Comparison of ENCODE assay signal across 8 cellular contexts in the genomic region with DNA sequence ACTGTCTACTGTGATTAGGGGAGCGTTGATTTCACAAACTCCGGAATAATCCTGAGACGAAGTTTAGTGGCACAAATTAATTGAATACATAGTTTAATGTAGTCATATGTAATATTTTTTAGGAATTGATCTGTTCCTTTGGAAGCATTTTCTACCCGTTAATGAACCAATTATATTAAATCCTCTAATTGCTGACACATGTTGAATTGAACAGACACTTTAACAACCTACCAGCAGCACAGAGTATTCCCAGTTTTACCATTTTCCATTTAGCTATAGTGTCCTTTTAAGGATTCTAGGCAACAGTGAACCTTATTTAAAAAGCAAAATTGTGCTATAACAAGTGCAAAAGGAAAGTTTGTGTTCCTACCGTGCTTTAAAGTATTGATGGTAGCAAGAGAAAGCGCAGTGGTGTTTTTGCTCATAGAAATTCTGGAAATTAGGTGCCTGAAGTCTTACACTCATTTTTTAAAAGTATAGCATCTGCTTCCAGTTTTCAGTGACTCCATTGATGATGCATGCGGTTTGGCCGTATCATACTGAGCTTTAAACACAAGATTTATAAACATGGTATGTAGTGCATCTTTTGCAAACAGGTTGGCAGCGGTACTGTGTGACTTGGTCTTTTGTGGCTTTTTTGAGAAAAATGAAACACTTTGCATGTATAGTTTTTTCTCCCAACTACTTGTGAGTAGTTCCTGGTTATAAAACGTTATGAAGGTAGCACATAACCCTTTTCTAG. TPM values are rescaled to one million over a fixed set of nuclear protein-coding genes. Genes with fewer than 3 reads are reported as not detected.
DNase-seq lines count a peak whose midpoint lies in the region; ATAC-seq and TF ChIP-seq lines count a peak whose summit lies in the region.

No MANE protein-coding gene starts in this region.

- intact Hi-C loops in A673 (cut with micrococcal nuclease; ENCODE audit: unreplicated experiment): no loop called here

- peak overlapping the region; percentile 82 for H3K9ac ChIP-seq in HUES48 (ENCODE audit: low read depth, low read length)

- CTCF ChIA-PET in A673 (lab: Charles Lee): interaction anchor here (0.6 kb wide), 1 partner anchor 220 kb away, joined by 4 read pairs; no protein-coding TSS in a partner anchor

- H3K4me3 ChIP-seq in A673 (ENCODE audit: low read depth, low read length, poor library complexity, severe bottlenecking): peak overlapping the region; percentile 81
- H3K4me3 ChIP-seq in HUES48 (ENCODE audit: low read depth, low read length): peak overlapping the region; percentile 73
- H3K4me3 ChIP-seq in brain microvascular endothelial cell (ENCODE audit: low read depth, low read length): peak overlapping the region; percentile 99

- peaks cover 21% of the 10 kb centered on the region for H3K4me1 Mint-ChIP-seq in mesothelial cell of epicardium

- H3K9me3 Mint-ChIP-seq in mesothelial cell of epicardium: peaks cover 7% of the 10 kb centered on the region

- H3K4me3 Mint-ChIP-seq in mesothelial cell of epicardium: peak overlapping the region; percentile 90

- in situ Hi-C loops in brain microvascular endothelial cell (cut with HindIII; ENCODE audit: low pct_ligation_motif_present, low sequenced_read_pairs): no loop called here

- TF ChIP-seq CTCF in A673 (conservative IDR thresholded peaks at IDR 0.05; ENCODE audit: low read depth, low read length) (no peak), brain microvascular endothelial cell (IDR thresholded peaks at IDR 0.05; ENCODE audit: low read depth, low read length, missing control alignments) (no peak), mesothelial cell of epicardium (IDR thresholded peaks at IDR 0.05; ENCODE audit: unreplicated experiment) (no peak)

- ATAC-seq in activated CD4-positive, CD25-positive, alpha-beta regulatory T cell treated with anti-CD3 and anti-CD28 coated beads, Interleukin-2, amount 50 U/mL, for 24 hours: no peak
- ATAC-seq in HG02759 (IDR thresholded peaks at IDR 0.05; ENCODE audit: unreplicated experiment): no peak

- peak overlapping the region; percentile 100 for H3K27ac Mint-ChIP-seq in mesothelial cell of epicardium

- peaks cover 5% of the 10 kb centered on the region for H3K36me3 Mint-ChIP-seq in mesothelial cell of epicardium

- no TSS peak for BruUV-seq in A673 (replicated peaks; lab: Mats Ljungman, UMichigan)

- H3K27me3 ChIP-seq in A673 (replicated peaks; ENCODE audit: insufficient read depth, low read depth, low read length, poor library complexity) (no peaks in the 10 kb centered on the region), HUES48 (ENCODE audit: control insufficient read depth, insufficient read depth, low read length) (no peaks in the 10 kb centered on the region), brain microvascular endothelial cell (replicated peaks) (no peaks in the 10 kb centered on the region)

- H3K36me3 ChIP-seq in A673 (ENCODE audit: insufficient read depth, low read length, poor library complexity, severe bottlenecking): peaks cover 32% of the 10 kb centered on the region
- H3K36me3 ChIP-seq in HUES48 (ENCODE audit: control insufficient read depth, insufficient read depth, low read length): peaks cover 34% of the 10 kb centered on the region
- peaks cover 18% of the 10 kb centered on the region for H3K36me3 ChIP-seq in brain microvascular endothelial cell (replicated peaks)

- POLR2A ChIA-PET in A673 (lab: Charles Lee; ENCODE audit: low non-redundant PET): interaction anchor here (0.7 kb wide), 1 partner anchor 10 kb away, joined by 6 read pairs; no protein-coding TSS in a partner anchor

- no peaks in the 10 kb centered on the region for H3K9me3 ChIP-seq in A673 (ENCODE audit: low read depth, low read length, poor library complexity, severe bottlenecking)
- H3K9me3 ChIP-seq in HUES48 (ENCODE audit: control insufficient read depth, insufficient read depth, low read length): no peaks in the 10 kb centered on the region

- H3K4me1 ChIP-seq in A673 (ENCODE audit: insufficient read depth, low read length, poor library complexity, severe bottlenecking) (peaks cover 36% of the 10 kb centered on the region), HUES48 (ENCODE audit: control insufficient read depth, insufficient read depth, low read length) (peaks cover 16% of the 10 kb centered on the region)

- peak overlapping the region; percentile 100 for H3K27ac ChIP-seq in A673 (ENCODE audit: low read depth, low read length, poor library complexity, severe bottlenecking)
- peak overlapping the region; percentile 98 for H3K27ac ChIP-seq in HUES48 (ENCODE audit: low read depth, low read length)
- H3K27ac ChIP-seq in brain microvascular endothelial cell: peak overlapping the region; percentile 96

- DNase-seq in A673 (ENCODE audit: low spot score) (no peak), brain microvascular endothelial cell (peak; percentile 12), mesothelial cell of epicardium (ENCODE audit: low spot score in 2 of 2, unreplicated experiment in 2 of 2) (no peak), NOMO-1 treated with dmso at 0.1 percent for 144 hours (lab: John Stamatoyannopoulos, UW; ENCODE audit: unreplicated experiment) (no peak), SW 1271 (lab: John Stamatoyannopoulos, UW) (no peak)

- no peaks in the 10 kb centered on the region for H3K27me3 Mint-ChIP-seq in mesothelial cell of epicardium (ENCODE audit: low read depth)

RNA-seq across cellular contexts. Expression of gene DDX3X, which starts 1.8 kb away (rescaled TPM):
- 408 and 454 TPM in 2 replicates for total RNA-seq in A673 (2021)
- total RNA-seq in mesothelial cell of epicardium: 301 to 305 TPM (median 303 TPM) in 3 replicates
